ENCODE assay signal across 11 cellular contexts in the genomic region with DNA sequence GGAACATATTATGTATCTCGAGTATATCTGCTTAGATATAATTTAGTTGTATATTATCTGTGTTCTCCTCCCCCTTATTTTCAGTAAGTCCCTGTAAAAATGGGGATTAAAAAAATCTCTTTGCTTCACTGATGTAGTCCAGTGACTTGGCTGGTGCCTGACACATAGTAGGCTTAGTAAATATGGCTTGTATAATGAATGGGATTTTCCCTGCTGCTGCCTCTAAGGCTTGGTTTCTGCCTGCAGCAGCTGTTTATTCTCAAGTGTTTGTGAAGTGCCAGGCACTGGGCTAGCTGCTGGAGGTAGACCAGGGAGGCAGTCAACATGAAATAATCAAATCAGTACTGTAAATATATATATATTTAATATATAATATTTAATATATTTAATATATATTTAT. TPM values are rescaled to one million over a fixed set of nuclear protein-coding genes. Genes with fewer than 3 reads are reported as not detected.
DNase-seq lines count a peak whose midpoint lies in the region; ATAC-seq and TF ChIP-seq lines count a peak whose summit lies in the region.
"Had no signal": no experiment of that assay in that cellular context is flagged by ENCODE, and none has a peak within 500 bp of the region (broad histone marks: within the 10 kb centered on the region; RNA-seq: fewer than 3 reads in every experiment).

No MANE protein-coding gene starts in this region.

- peak overlapping the region; percentile 75 for H3K4me3 Mint-ChIP-seq in activated CD4-positive, alpha-beta T cell treated with anti-CD3 and anti-CD28 coated beads, Interleukin-2, amount 10 ng/mL, durations not matched to agents 24 days and 14 days
- peak overlapping the region; percentile 94 to 98 (median 95) for H3K4me3 Mint-ChIP-seq in nephron

- H3K4me1 ChIP-seq in Loucy (ENCODE audit: insufficient read depth, low read length, poor library complexity, severe bottlenecking): peaks cover 20% of the 10 kb centered on the region

- ATAC-seq in GM21515 (IDR thresholded peaks at IDR 0.05; ENCODE audit: unreplicated experiment): no peak

- peak overlapping the region; percentile 83 for H3K9ac ChIP-seq in Loucy (ENCODE audit: low read depth, low read length, poor library complexity, severe bottlenecking)

- H3K79me2 ChIP-seq in Loucy (ENCODE audit: insufficient read depth, low read length): peaks cover 27% of the 10 kb centered on the region

- intact Hi-C loops in activated CD4-positive, alpha-beta T cell treated with anti-CD3 and anti-CD28 coated beads, Interleukin-2, amount 10 ng/mL, durations not matched to agents 24 days and 14 days (cut with micrococcal nuclease): loop anchor here (5.0 kb wide), 1 partner anchor 1739 kb away; no protein-coding TSS in a partner anchor

- H3K4me1 Mint-ChIP-seq in activated CD4-positive, alpha-beta T cell treated with anti-CD3 and anti-CD28 coated beads, Interleukin-2, amount 10 ng/mL, durations not matched to agents 24 days and 14 days: peaks cover 9% of the 10 kb centered on the region
- peaks cover 12% of the 10 kb centered on the region for H3K4me1 Mint-ChIP-seq in nephron

- TF ChIP-seq CTCF in Loucy (conservative IDR thresholded peaks at IDR 0.05; ENCODE audit: low read length) (no peak), nephron (IDR thresholded peaks at IDR 0.05; ENCODE audit: unreplicated experiment in 3 of 3) (no peak)

- no peaks in the 10 kb centered on the region for H4K20me1 ChIP-seq in Loucy (ENCODE audit: insufficient read depth, low read length, poor library complexity, severe bottlenecking)

- H3K36me3 Mint-ChIP-seq in activated CD4-positive, alpha-beta T cell treated with anti-CD3 and anti-CD28 coated beads, Interleukin-2, amount 10 ng/mL, durations not matched to agents 24 days and 14 days (ENCODE audit: low read depth): no peaks in the 10 kb centered on the region
- no peaks in the 10 kb centered on the region for H3K36me3 Mint-ChIP-seq in nephron (ENCODE audit: low read depth)

- H3K27ac Mint-ChIP-seq in activated CD4-positive, alpha-beta T cell treated with anti-CD3 and anti-CD28 coated beads, Interleukin-2, amount 10 ng/mL, durations not matched to agents 24 days and 14 days: no peak overlapping the region
- H3K27ac Mint-ChIP-seq in nephron: peak overlapping the region in 2 of 3 experiments; percentile 94 to 97

- H3K27me3 ChIP-seq in Loucy (ENCODE audit: insufficient read depth, low read length, poor library complexity, severe bottlenecking): no peaks in the 10 kb centered on the region
- H3K27me3 ChIP-seq: SJCRH30, transverse colon had no signal

- no peaks in the 10 kb centered on the region for H3K36me3 ChIP-seq in Loucy (ENCODE audit: insufficient read depth, low read length)
- H3K36me3 ChIP-seq: SJCRH30, transverse colon had no signal

- H2AFZ ChIP-seq in Loucy (ENCODE audit: low read length): no peak overlapping the region

- no peaks in the 10 kb centered on the region for H3K27me3 Mint-ChIP-seq in activated CD4-positive, alpha-beta T cell treated with anti-CD3 and anti-CD28 coated beads, Interleukin-2, amount 10 ng/mL, durations not matched to agents 24 days and 14 days
- H3K27me3 Mint-ChIP-seq in nephron (ENCODE audit: low read depth): no peaks in the 10 kb centered on the region

- H3K9me2 ChIP-seq in Loucy (replicated peaks; ENCODE audit: low read depth, low read length): no peaks in the 10 kb centered on the region

- H3K4me2 ChIP-seq in Loucy (ENCODE audit: low read depth, low read length, poor library complexity, severe bottlenecking): peak overlapping the region; percentile 86

- H3K4me3 ChIP-seq in Loucy (ENCODE audit: low read length, poor library complexity, severe bottlenecking): no peak overlapping the region

- DNase-seq in activated CD4-positive, alpha-beta T cell treated with anti-CD3 and anti-CD28 coated beads, Interleukin-2, amount 10 ng/mL, durations not matched to agents 24 days and 14 days: no peak
- no peak for DNase-seq in activated CD4-positive, alpha-beta T cell treated with anti-CD3 and anti-CD28 coated beads for 4 hours
- peak; percentile 50 to 75 for DNase-seq in SHP77 (lab: John Stamatoyannopoulos, UW)
- no peak for DNase-seq in activated effector memory CD4-positive, alpha-beta T cell treated with Interleukin-2 at 50 U/mL for 16 hours
- DNase-seq in germinal center (ENCODE audit: low spot score): no peak
- DNase-seq: NCI-H1694, SJCRH30, transverse colon had no signal

- no peaks in the 10 kb centered on the region for H3K9me3 ChIP-seq in Loucy (ENCODE audit: insufficient read depth, low read depth, low read length)
- H3K9me3 ChIP-seq: SJCRH30, transverse colon had no signal

- H3F3A ChIP-seq in Loucy (ENCODE audit: low read depth): no peaks in the 10 kb centered on the region

- H3K9me3 Mint-ChIP-seq in activated CD4-positive, alpha-beta T cell treated with anti-CD3 and anti-CD28 coated beads, Interleukin-2, amount 10 ng/mL, durations not matched to agents 24 days and 14 days: no peaks in the 10 kb centered on the region
- no peaks in the 10 kb centered on the region for H3K9me3 Mint-ChIP-seq in nephron

RNA-seq across cellular contexts. Expression of a gene that starts 1.6 kb away (rescaled TPM):
- total RNA-seq in activated CD4-positive, alpha-beta T cell treated with anti-CD3 and anti-CD28 coated beads, Interleukin-2, amount 10 ng/mL, durations not matched to agents 24 days and 14 days: 12.6 and 12.8 TPM in 2 replicates

Comparison
In these comparisons a context has a peak if more than half of its experiments do, and no peak if none do; other contexts are left out.
1. DNase-seq: peak in SHP77 (2 of 2); none in activated CD4-positive, alpha-beta T cell treated with anti-CD3 and anti-CD28 coated beads, Interleukin-2, amount 10 ng/mL, durations not matched to agents 24 days and 14 days (single experiment), activated CD4-positive, alpha-beta T cell treated with anti-CD3 and anti-CD28 coated beads for 4 hours (0 of 2), activated effector memory CD4-positive, alpha-beta T cell treated with Interleukin-2 at 50 U/mL for 16 hours (single experiment) and germinal center (single experiment).